1 cellular context compared by ENCODE assay signal in the genomic region with DNA sequence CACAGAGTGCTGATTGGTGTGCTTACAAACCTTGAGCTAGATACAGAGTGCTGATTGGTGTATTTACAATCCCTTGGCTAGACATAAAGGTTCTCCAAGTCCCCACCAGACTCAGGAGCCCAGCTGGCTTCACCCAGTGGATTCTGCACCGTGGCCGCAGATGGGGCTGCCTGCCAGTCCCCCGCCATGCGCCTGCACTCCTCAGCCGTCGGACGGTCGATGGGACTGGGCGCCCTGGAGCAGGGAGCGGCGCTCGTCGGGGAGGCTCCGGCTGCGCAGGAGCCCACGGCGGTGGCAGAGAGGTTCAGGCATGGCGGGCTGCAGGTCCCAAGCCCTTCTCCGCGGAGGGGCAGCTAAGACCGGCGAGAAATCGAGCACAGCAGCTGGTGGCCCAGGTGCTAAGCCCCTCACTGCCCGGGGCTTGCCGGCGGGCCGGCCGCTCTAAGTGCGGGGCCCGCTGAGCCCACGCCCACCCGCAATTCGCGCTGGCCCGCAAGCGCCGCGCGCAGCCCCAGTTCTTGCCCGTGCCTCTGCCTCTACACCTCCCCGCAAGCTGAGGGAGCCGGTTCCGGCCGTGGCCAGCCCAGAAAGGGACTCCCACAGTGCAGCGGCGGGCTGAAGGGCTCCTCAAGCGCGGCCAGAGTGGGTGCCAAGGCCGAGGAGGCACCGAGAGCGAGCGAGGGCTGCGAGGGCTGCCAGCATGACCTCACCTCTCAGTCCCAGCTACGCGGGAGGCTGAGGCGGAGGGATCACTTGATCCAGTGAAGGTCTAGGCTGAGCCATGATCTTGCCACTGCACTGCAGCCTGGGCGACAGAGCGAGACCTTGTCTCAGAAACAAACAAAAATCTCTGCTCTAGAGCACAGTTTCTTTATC.
TF ChIP-seq lines count a peak whose summit lies in the region.

No MANE protein-coding gene starts in this region.

TF ChIP-seq in H1, 55 proteins besides CTCF, POLR2A, EP300 and RAD21:
- peak; percentile 16; the same call in 1 of the 2 replicates for TF ChIP-seq MAX (IDR thresholded peaks at IDR 0.05)
